ENCODE assay signal across 1 cellular context in genomic region chr10:99536400-99537254, GRCh38.
TF ChIP-seq lines count a peak whose summit lies in the region.

No MANE protein-coding gene starts in this region.

TF ChIP-seq in WTC11, 78 proteins besides CTCF, POLR2A, EP300 and RAD21 (continued from another document):
- no peak for TF ChIP-seq STAT6 (CRISPR knock-in tag; conservative IDR thresholded peaks at IDR 0.05; ENCODE audit: low read depth)
- no peak for TF ChIP-seq HMGXB4 (CRISPR knock-in tag; IDR thresholded peaks at IDR 0.05)
- no peak; the same call in 1 of the 2 replicates for TF ChIP-seq ZNF423 (CRISPR knock-in tag; IDR thresholded peaks at IDR 0.05)
- TF ChIP-seq CREB1 (CRISPR knock-in tag; IDR thresholded peaks at IDR 0.05) = no peak
- TF ChIP-seq JAZF1 (CRISPR knock-in tag; IDR thresholded peaks at IDR 0.05) = no peak
- no peak for TF ChIP-seq ZNF219 (CRISPR knock-in tag; IDR thresholded peaks at IDR 0.05; ENCODE audit: borderline replicate concordance)
- no peak for TF ChIP-seq HMGA2 (CRISPR knock-in tag; IDR thresholded peaks at IDR 0.05)
- no peak for TF ChIP-seq SMAD3 (CRISPR knock-in tag; IDR thresholded peaks at IDR 0.05; ENCODE audit: borderline replicate concordance)
- no peak for TF ChIP-seq ATF6 (CRISPR knock-in tag; IDR thresholded peaks at IDR 0.05)
- TF ChIP-seq PREB (CRISPR knock-in tag; IDR thresholded peaks at IDR 0.05; ENCODE audit: borderline replicate concordance) = no peak
- no peak for TF ChIP-seq TEAD1 (CRISPR knock-in tag; IDR thresholded peaks at IDR 0.05)
- no peak for TF ChIP-seq ZNF263 (CRISPR knock-in tag; IDR thresholded peaks at IDR 0.05; ENCODE audit: low read depth)
- TF ChIP-seq ELF4 (CRISPR knock-in tag; IDR thresholded peaks at IDR 0.05; ENCODE audit: low read depth) = no peak
- no peak for TF ChIP-seq GRHL2 (CRISPR knock-in tag; IDR thresholded peaks at IDR 0.05; ENCODE audit: insufficient replicate concordance, severe bottlenecking)
